11 cellular contexts compared by ENCODE assay signal in the genomic region with DNA sequence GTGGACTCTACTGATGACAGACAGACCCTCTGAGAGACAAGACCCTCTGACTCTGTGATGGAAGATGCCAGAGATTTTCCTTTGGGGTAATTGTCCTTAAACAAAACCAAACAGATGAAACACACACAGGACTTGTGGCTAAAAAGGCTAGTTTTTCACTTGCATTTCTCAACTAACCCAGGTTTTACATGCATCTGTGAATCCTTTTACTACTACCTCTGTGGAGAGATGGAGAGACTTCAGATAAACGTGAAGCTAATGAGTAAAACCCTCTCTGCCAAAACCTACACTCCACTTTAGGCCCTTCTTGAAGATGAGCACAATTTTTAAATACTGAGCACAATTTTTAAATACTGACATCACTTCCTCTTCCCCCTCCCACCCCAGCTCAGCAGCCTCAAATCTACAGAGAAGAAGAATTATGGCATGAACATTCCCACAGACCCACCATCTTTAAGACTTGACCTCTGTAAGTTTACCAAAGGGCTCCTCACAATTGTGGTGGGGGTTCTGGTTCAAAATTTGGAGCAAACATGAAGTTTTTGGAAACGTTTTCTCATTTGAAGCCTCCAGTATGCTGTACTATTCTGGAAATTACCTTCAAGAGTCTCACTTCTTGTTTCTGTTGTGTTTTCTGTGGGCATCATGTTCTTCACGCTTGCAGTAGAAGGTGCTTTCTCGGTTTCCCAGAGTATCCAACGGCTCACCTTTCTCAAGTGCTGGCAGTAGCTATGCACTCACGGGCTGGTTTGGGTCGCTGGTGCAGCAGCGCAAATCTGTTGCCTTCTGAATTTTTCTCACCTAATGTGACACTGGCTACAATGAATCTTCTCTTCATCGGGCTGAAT. TPM values are rescaled to one million over a fixed set of nuclear protein-coding genes. Genes with fewer than 3 reads are reported as not detected.
DNase-seq lines count a peak whose midpoint lies in the region; ATAC-seq and TF ChIP-seq lines count a peak whose summit lies in the region.
"Had no signal": no experiment of that assay in that cellular context is flagged by ENCODE, and none has a peak within 500 bp of the region (broad histone marks: within the 10 kb centered on the region; RNA-seq: fewer than 3 reads in every experiment).

No MANE protein-coding gene starts in this region.

- no peaks in the 10 kb centered on the region for H3K27me3 Mint-ChIP-seq in CD4-positive, alpha-beta memory T cell

- H3K9me3 ChIP-seq in CD4-positive, alpha-beta memory T cell (ENCODE audit: control insufficient read depth in 1 of 2, low read length in 2 of 2) = no peaks in the 10 kb centered on the region
- H3K9me3 ChIP-seq: thoracic aorta had no signal

- intact Hi-C loops in CD4-positive, alpha-beta memory T cell (cut with micrococcal nuclease) = loop anchor here (10.0 kb wide), 1 partner anchor 127 kb away; no protein-coding TSS in a partner anchor

- TF ChIP-seq CTCF in GM12864 (IDR thresholded peaks at IDR 0.05; ENCODE audit: low read depth, low read length, missing control alignments) = no peak

- H3K4me1 ChIP-seq in CD4-positive, alpha-beta memory T cell (ENCODE audit: insufficient read depth, low read length) = no peaks in the 10 kb centered on the region

- CTCF ChIA-PET in CD4-positive, alpha-beta memory T cell (lab: Charles Lee; ENCODE audit: partially characterized antibody) = interaction anchor here (7.1 kb wide), 1 partner anchor 15 kb away, joined by 94 read pairs; no protein-coding TSS in a partner anchor

- H3K4me1 Mint-ChIP-seq in CD4-positive, alpha-beta memory T cell = no peaks in the 10 kb centered on the region

- no peak overlapping the region for H3K4me3 Mint-ChIP-seq in CD4-positive, alpha-beta memory T cell

- H3K36me3 Mint-ChIP-seq in CD4-positive, alpha-beta memory T cell = peaks cover 14 to 16% of the 10 kb centered on the region in 2 donors

- peak overlapping the region; percentile 44 for H3K4me3 ChIP-seq in GM12864 (ENCODE audit: low read depth, low read length)
- no peak overlapping the region for H3K4me3 ChIP-seq in CD4-positive, alpha-beta memory T cell (ENCODE audit: low read length in 2 of 2)
- H3K4me3 ChIP-seq: thoracic aorta had no signal

- H3K27ac Mint-ChIP-seq in CD4-positive, alpha-beta memory T cell = peak overlapping the region in 1 of 7 donors; percentile 32

- POLR2A ChIA-PET in CD4-positive, alpha-beta memory T cell (lab: Charles Lee; ENCODE audit: partially characterized antibody) = no interaction called here

- H3K36me3 ChIP-seq in CD4-positive, alpha-beta memory T cell (ENCODE audit: insufficient read depth, low read length) = no peaks in the 10 kb centered on the region

- H3K27ac ChIP-seq in CD4-positive, alpha-beta memory T cell (ENCODE audit: low read depth, low read length) = no peak overlapping the region
- H3K27ac ChIP-seq: thoracic aorta had no signal

- DNase-seq in GM12864 (ENCODE audit: low read depth) = peak; percentile 68
- DNase-seq in CD4-positive, alpha-beta memory T cell = no peak
- DNase-seq in HPDE6-E6E7 (ENCODE audit: extremely low spot score) = no peak
- DNase-seq in stimulated activated CD4-positive, alpha-beta T cell treated with anti-CD3 and anti-CD28 coated beads, Interleukin-4, amount 100 ng/mL, for 1 hour = no peak
- no peak for DNase-seq in inferior parietal cortex (ENCODE audit: extremely low spot score)
- DNase-seq: activated T-cell treated with anti-CD3 and anti-CD28 coated beads, Interleukin-2, amount 50 U/mL, for 1 hour; EL had no signal

- ATAC-seq in GM19438 (IDR thresholded peaks at IDR 0.05; ENCODE audit: low read depth, unreplicated experiment) = peak; percentile 89
- ATAC-seq in HG02852 (IDR thresholded peaks at IDR 0.05; ENCODE audit: unreplicated experiment) = peak; percentile 91
- peak; percentile 94 for ATAC-seq in HG03521 (IDR thresholded peaks at IDR 0.05; ENCODE audit: unreplicated experiment)

- H3K27me3 ChIP-seq in CD4-positive, alpha-beta memory T cell (ENCODE audit: insufficient read depth, low read length) = no peaks in the 10 kb centered on the region

- H3K9me3 Mint-ChIP-seq in CD4-positive, alpha-beta memory T cell = no peaks in the 10 kb centered on the region

RNA-seq across cellular contexts. Expression of a gene that starts 42.7 kb away (rescaled TPM):
- 1 to 10 TPM; 5.9 to 6.0 TPM for total RNA-seq in CD4-positive, alpha-beta memory T cell
- polyA plus RNA-seq in CD4-positive, alpha-beta memory T cell = under 1 TPM; 0.54 to 0.98 TPM
